17 cellular contexts compared by ENCODE assay signal in genomic region chr1:183958958-183959357, GRCh38.
DNase-seq lines count a peak whose midpoint lies in the region; ATAC-seq and TF ChIP-seq lines count a peak whose summit lies in the region.
"Had no signal": no experiment of that assay in that cellular context is flagged by ENCODE, and none has a peak within 500 bp of the region (broad histone marks: within the 10 kb centered on the region; RNA-seq: fewer than 3 reads in every experiment).

No MANE protein-coding gene starts in this region.

- ATAC-seq in right cardiac atrium (peak; percentile 67 to 73), HG03095 (IDR thresholded peaks at IDR 0.05; ENCODE audit: unreplicated experiment) (no peak), PC-3 (no peak)
- ATAC-seq: GM23338 had no signal

- no peaks in the 10 kb centered on the region for H4K20me1 ChIP-seq in PC-3 (ENCODE audit: low read length)
- H4K20me1 ChIP-seq: BLaER1 treated with 17β-estradiol and CSF1 and Interleukin-3, amounts not matched to agents 10 nM and 100 nM had no signal

- no peak overlapping the region for H3K4me3 ChIP-seq in right cardiac atrium (ENCODE audit: low read length)
- H3K4me3 ChIP-seq in PC-3 (ENCODE audit: low read length) = no peak overlapping the region
- H3K4me3 ChIP-seq: BLaER1 treated with 17β-estradiol and CSF1 and Interleukin-3, amounts not matched to agents 10 nM and 100 nM; GM23338; PC-9 had no signal

- H3K4me1 ChIP-seq in right cardiac atrium (ENCODE audit: control insufficient read depth, insufficient read depth, low read length) (peaks cover 1% of the 10 kb centered on the region), PC-3 (ENCODE audit: insufficient read depth, low read length) (peaks cover 10% of the 10 kb centered on the region)

- intact Hi-C loops in right cardiac atrium (cut with DNase I) = no loop called here
- intact Hi-C loops in PC-3 (cut with micrococcal nuclease) = loop anchor here (5.0 to 10.0 kb wide), 2 partner anchors 106 to 263 kb away; no protein-coding TSS in a partner anchor

- H3K9me2 ChIP-seq in PC-3 (replicated peaks; ENCODE audit: low read length) = no peaks in the 10 kb centered on the region

- DNase-seq in fibroblast of the conjunctiva (ENCODE audit: low read depth) (peak; percentile 1), right cardiac atrium (no peak), substantia nigra (lab: John Stamatoyannopoulos, UW) (no peak), PC-3 (no peak), pons (ENCODE audit: low spot score) (no peak), NCI-H2029 treated with DMSO at 0.1 percent for 48 hours (lab: John Stamatoyannopoulos, UW) (no peak)
- DNase-seq: CD8-positive, alpha-beta memory T cell; DMS79; NCI-H1436 treated with DMSO at 0.1 percent for 48 hours; NCI-H2081 treated with DMSO at 0.1 percent for 48 hours; NCI-H510A; PC-9 had no signal

- CTCF ChIA-PET in PC-3 (lab: Charles Lee) = no interaction called here

- no peaks in the 10 kb centered on the region for H3F3A ChIP-seq in PC-3 (ENCODE audit: low read length, unreplicated experiment)

- POLR2A ChIA-PET in PC-3 (lab: Charles Lee; ENCODE audit: unreplicated experiment) = no interaction called here

- no TSS peak for BruUV-seq in PC-3 (replicated peaks; lab: Mats Ljungman, UMichigan)

- H3K4me2 ChIP-seq in PC-3 (ENCODE audit: low read length) = no peak overlapping the region
- H3K4me2 ChIP-seq: GM23338, PC-9 had no signal

- no peak overlapping the region for H2AFZ ChIP-seq in PC-3 (ENCODE audit: low read length)
- H2AFZ ChIP-seq: GM23338, PC-9 had no signal

- TF ChIP-seq CTCF in PC-3 (conservative IDR thresholded peaks at IDR 0.05; ENCODE audit: low read depth, low read length) = no peak

- no peaks in the 10 kb centered on the region for H3K36me3 ChIP-seq in PC-3 (ENCODE audit: low read depth, low read length)

- H3K9me3 ChIP-seq in right cardiac atrium (ENCODE audit: control insufficient read depth, low read length) (no peaks in the 10 kb centered on the region), PC-3 (ENCODE audit: low read length) (no peaks in the 10 kb centered on the region)

- H3K9ac ChIP-seq in PC-3 (ENCODE audit: low read length) = no peak overlapping the region
- H3K9ac ChIP-seq: BLaER1 treated with 17β-estradiol and CSF1 and Interleukin-3, amounts not matched to agents 10 nM and 100 nM; KMS-11 had no signal

- 55% methylated on average over 1 of the region's 1 CpG for WGBS in right cardiac atrium

- no peaks in the 10 kb centered on the region for H3K27me3 ChIP-seq in right cardiac atrium (ENCODE audit: control insufficient read depth, insufficient read depth)
- no peaks in the 10 kb centered on the region for H3K27me3 ChIP-seq in PC-3 (ENCODE audit: low read length)
- H3K27me3 ChIP-seq: BLaER1 treated with 17β-estradiol and CSF1 and Interleukin-3, amounts not matched to agents 10 nM and 100 nM had no signal

- H3K27ac ChIP-seq in angular gyrus (ENCODE audit: low read depth, low read length) (peak overlapping the region; percentile 22), right cardiac atrium (ENCODE audit: low read length) (no peak overlapping the region), substantia nigra (ENCODE audit: low read depth, low read length, poor library complexity, severe bottlenecking) (peak overlapping the region; percentile 4), PC-3 (ENCODE audit: low read length) (no peak overlapping the region)
- H3K27ac ChIP-seq: PC-9 had no signal

- H3K79me2 ChIP-seq in PC-3 (ENCODE audit: low read length) = no peaks in the 10 kb centered on the region

Comparison
In these comparisons a context has a peak if more than half of its experiments do, and no peak if none do; other contexts are left out.
1. H3K27ac ChIP-seq: peak in angular gyrus (single experiment) and substantia nigra (single experiment); none in right cardiac atrium (single experiment) and PC-3 (single experiment).
2. ATAC-seq: peak in right cardiac atrium (2 of 2); none in HG03095 (single experiment) and PC-3 (single experiment).